In the genomic region with DNA sequence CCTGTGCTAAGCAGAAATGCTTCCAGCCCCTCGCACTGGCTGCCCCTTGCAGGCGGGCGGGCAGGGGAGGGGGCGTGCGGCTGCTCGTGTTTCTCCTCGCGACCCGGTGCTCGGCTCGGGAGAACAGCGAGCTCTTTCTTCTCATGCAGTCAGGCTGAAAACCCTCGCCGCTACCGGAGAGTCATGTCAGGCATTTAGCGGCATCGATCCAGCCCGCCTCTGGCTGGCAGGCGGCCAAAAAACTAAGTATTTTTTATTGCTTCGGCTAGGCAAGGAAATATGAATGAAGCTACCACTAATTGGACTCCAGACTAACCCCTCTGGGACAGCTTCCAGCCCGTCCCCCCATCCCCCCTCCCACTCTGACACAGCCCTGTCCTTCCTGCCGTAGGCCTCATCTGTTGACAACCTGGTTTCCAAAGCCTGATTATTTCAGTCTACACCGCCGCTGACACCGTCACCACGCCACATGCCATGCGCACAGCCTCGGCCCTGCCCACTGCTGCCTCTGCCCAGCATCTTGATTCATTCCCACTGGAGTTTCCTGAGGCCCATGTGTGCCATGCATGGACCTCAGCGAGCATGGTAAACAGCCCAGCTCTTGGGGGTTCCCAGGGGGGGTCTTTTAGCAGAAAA, we compare ENCODE assay signal across 9 cellular contexts. TPM values are rescaled to one million over a fixed set of nuclear protein-coding genes. Genes with fewer than 3 reads are reported as not detected.
A peak's percentile ranks its signal among the peaks of the same experiment; 100 is the strongest.
DNase-seq lines count a peak whose midpoint lies in the region; ATAC-seq and TF ChIP-seq lines count a peak whose summit lies in the region.
"Had no signal": no experiment of that assay in that cellular context is flagged by ENCODE, and none has a peak within 500 bp of the region (broad histone marks: within the 10 kb centered on the region; RNA-seq: fewer than 3 reads in every experiment).

No MANE protein-coding gene starts in this region.

- peaks cover 83% of the 10 kb centered on the region for H3K36me3 ChIP-seq in endodermal cell (ENCODE audit: control insufficient read depth, insufficient read depth, low read length)
- H3K36me3 ChIP-seq in MM.1S (replicated peaks; ENCODE audit: insufficient read depth, low read length): peaks cover 48% of the 10 kb centered on the region

- no peak overlapping the region for H3K4me2 ChIP-seq in MM.1S (ENCODE audit: low read depth, low read length)

- no peaks in the 10 kb centered on the region for H3K9me2 ChIP-seq in MM.1S (replicated peaks; ENCODE audit: insufficient read depth, low read length)

- H3K27ac ChIP-seq in endodermal cell (ENCODE audit: low read depth, low read length) (peak overlapping the region; percentile 85), MM.1S (ENCODE audit: low read length) (no peak overlapping the region)
- no peak overlapping the region for H3K27ac ChIP-seq in CD4-positive, alpha-beta T cell (ENCODE audit: low read depth, low read length)

- no peaks in the 10 kb centered on the region for H3F3A ChIP-seq in MM.1S (ENCODE audit: insufficient read depth, low read length)

- H3K9me3 Mint-ChIP-seq in endodermal cell (no peaks in the 10 kb centered on the region), nephron (no peaks in the 10 kb centered on the region)
- H3K9me3 Mint-ChIP-seq in CD4-positive, alpha-beta T cell: no peaks in the 10 kb centered on the region

- peak; percentile 96 for DNase-seq in COR-L47 (lab: John Stamatoyannopoulos, UW)
- DNase-seq in NCI-H2227 treated with DMSO at 0.1 percent for 48 hours (lab: John Stamatoyannopoulos, UW): peak; percentile 93
- no peak for DNase-seq in endodermal cell
- DNase-seq in CD4-positive, alpha-beta T cell: no peak
- no peak for DNase-seq in MM.1S

- intact Hi-C loops in CD4-positive, alpha-beta T cell (cut with DNase I, micrococcal nuclease): no loop called here

- H4K20me1 ChIP-seq in MM.1S (ENCODE audit: insufficient read depth, low read length): 0 out of 2 replicates have a peak, but pooled peaks cover 6% of the 10 kb centered on the region

- no peaks in the 10 kb centered on the region for H3K9me3 ChIP-seq in endodermal cell (ENCODE audit: control insufficient read depth, low read length)
- no peaks in the 10 kb centered on the region for H3K9me3 ChIP-seq in CD4-positive, alpha-beta T cell (ENCODE audit: control insufficient read depth, low read length)
- no peaks in the 10 kb centered on the region for H3K9me3 ChIP-seq in MM.1S (replicated peaks; ENCODE audit: insufficient read depth, low read length)

- H3K4me1 Mint-ChIP-seq in endodermal cell (peaks cover 8% of the 10 kb centered on the region), nephron (peaks cover 66% of the 10 kb centered on the region)
- H3K4me1 Mint-ChIP-seq in CD4-positive, alpha-beta T cell (ENCODE audit: low read depth): no peaks in the 10 kb centered on the region

- H3K4me3 ChIP-seq in endodermal cell (ENCODE audit: low read length) (no peak overlapping the region), MM.1S (ENCODE audit: low read length) (no peak overlapping the region)
- H3K4me3 ChIP-seq: GM12878 had no signal

- H3K27me3 ChIP-seq in endodermal cell (ENCODE audit: control insufficient read depth, insufficient read depth, low read length, poor library complexity, severe bottlenecking) (no peaks in the 10 kb centered on the region), MM.1S (replicated peaks; ENCODE audit: insufficient read depth, low read length) (no peaks in the 10 kb centered on the region)
- H3K27me3 ChIP-seq in CD4-positive, alpha-beta T cell (ENCODE audit: control insufficient read depth, insufficient read depth, low read length): no peaks in the 10 kb centered on the region

- peaks cover 71% of the 10 kb centered on the region for H3K36me3 Mint-ChIP-seq in endodermal cell (ENCODE audit: low read depth)
- H3K36me3 Mint-ChIP-seq in nephron (ENCODE audit: low read depth): peaks cover 74% of the 10 kb centered on the region
- peaks cover 90% of the 10 kb centered on the region for H3K36me3 Mint-ChIP-seq in CD4-positive, alpha-beta T cell (ENCODE audit: low read depth)

- H3K9ac ChIP-seq in endodermal cell (ENCODE audit: extremely low read depth, low read length, poor library complexity, severe bottlenecking): no peak overlapping the region
- H3K9ac ChIP-seq in MM.1S (ENCODE audit: low read length): no peak overlapping the region

- H3K4me1 ChIP-seq in endodermal cell (ENCODE audit: control insufficient read depth, insufficient read depth, low read length) (peaks cover 6% of the 10 kb centered on the region), MM.1S (ENCODE audit: low read length) (no peaks in the 10 kb centered on the region)

- CTCF ChIA-PET in CD4-positive, alpha-beta T cell (lab: Charles Lee): no interaction called here

- POLR2A ChIA-PET in CD4-positive, alpha-beta T cell (lab: Charles Lee): interaction anchor here (1.0 to 1.5 kb wide), 2 partner anchors 9 to 37 kb away, joined by 3 to 5 read pairs; no protein-coding TSS in a partner anchor

- H3K79me2 ChIP-seq in MM.1S (ENCODE audit: low read length): peaks cover 95% of the 10 kb centered on the region

- WGBS in endodermal cell (ENCODE audit: insufficient coverage in 1 of 2, insufficient read length in 1 of 2), 2 experiments: 84 to 90% methylated on average over 21 to 29 of the region's 29 CpGs

- H3K27ac Mint-ChIP-seq in endodermal cell: peak overlapping the region; percentile 58
- peak overlapping the region; percentile 81 to 96 (median 84) for H3K27ac Mint-ChIP-seq in nephron
- H3K27ac Mint-ChIP-seq in CD4-positive, alpha-beta T cell: no peak overlapping the region

- no peak overlapping the region for H3K4me3 Mint-ChIP-seq in endodermal cell
- H3K4me3 Mint-ChIP-seq in nephron: peak overlapping the region; percentile 45 to 72 (median 59)
- no peak overlapping the region for H3K4me3 Mint-ChIP-seq in CD4-positive, alpha-beta T cell

- TF ChIP-seq CTCF in endodermal cell (conservative IDR thresholded peaks at IDR 0.05) (no peak), nephron (IDR thresholded peaks at IDR 0.05; ENCODE audit: unreplicated experiment in 3 of 3) (no peak), MM.1S (IDR thresholded peaks at IDR 0.05; ENCODE audit: low read length) (no peak)
- TF ChIP-seq CTCF in CD4-positive, alpha-beta T cell (IDR thresholded peaks at IDR 0.05): no peak

- H2AFZ ChIP-seq in MM.1S (ENCODE audit: low read length): no peak overlapping the region

- H3K27me3 Mint-ChIP-seq in endodermal cell (ENCODE audit: insufficient read depth) (no peaks in the 10 kb centered on the region), nephron (ENCODE audit: low read depth) (peaks cover 17% of the 10 kb centered on the region)
- H3K27me3 Mint-ChIP-seq in CD4-positive, alpha-beta T cell: no peaks in the 10 kb centered on the region

- ATAC-seq in CD4-positive, alpha-beta T cell (ENCODE audit: poor library complexity): no peak
- ATAC-seq in GM18520 (IDR thresholded peaks at IDR 0.05; ENCODE audit: unreplicated experiment) (no peak), GM18907 (IDR thresholded peaks at IDR 0.05; ENCODE audit: unreplicated experiment) (no peak)
- ATAC-seq: GM12878 had no signal

RNA-seq across cellular contexts. Expression of a gene that starts 35.3 kb away (rescaled TPM):
- 10 to 100 TPM; 66.5 to 81.1 TPM for total RNA-seq in endodermal cell
- polyA plus RNA-seq in endodermal cell (2013, experiment 1 of 2): 51.9 TPM
- 48.9 TPM for polyA plus RNA-seq in endodermal cell (2013, experiment 2 of 2)
- 100 to 1,000 TPM; 159 to 167 TPM for total RNA-seq in CD4-positive, alpha-beta T cell

Comparison
In these comparisons a context has a peak if more than half of its experiments do, and no peak if none do; other contexts are left out.
1. DNase-seq: peak in COR-L47 (single experiment) and NCI-H2227 treated with DMSO at 0.1 percent for 48 hours (single experiment); none in endodermal cell (single experiment), CD4-positive, alpha-beta T cell (0 of 10) and MM.1S (single experiment).
2. H3K4me3 Mint-ChIP-seq: peak in nephron (3 of 3); none in endodermal cell (single experiment) and CD4-positive, alpha-beta T cell (single experiment).